ENCODE assay signal across 12 cellular contexts in genomic region chr5:144335561-144335960, GRCh38.
A peak's percentile ranks its signal among the peaks of the same experiment; 100 is the strongest.
DNase-seq lines count a peak whose midpoint lies in the region; ATAC-seq and TF ChIP-seq lines count a peak whose summit lies in the region.
"Had no signal": no experiment of that assay in that cellular context is flagged by ENCODE, and none has a peak within 500 bp of the region (broad histone marks: within the 10 kb centered on the region; RNA-seq: fewer than 3 reads in every experiment).

No MANE protein-coding gene starts in this region.

- no peak overlapping the region for H3K4me3 ChIP-seq in aorta (ENCODE audit: low read length in 2 of 2)
- H3K4me3 ChIP-seq: right lobe of liver had no signal

- no peak overlapping the region for H3K27ac ChIP-seq in aorta (ENCODE audit: low read depth in 1 of 2, low read length in 2 of 2)
- H3K27ac ChIP-seq: right lobe of liver had no signal

- H3K27me3 Mint-ChIP-seq in immature natural killer cell (ENCODE audit: low read depth in 3 of 3) = peaks cover 0 to 8% (median 0%) of the 10 kb centered on the region in 3 donors

- no peaks in the 10 kb centered on the region for H3K36me3 ChIP-seq in aorta (ENCODE audit: control insufficient read depth in 1 of 2, insufficient read depth in 2 of 2, low read length in 1 of 2)
- H3K36me3 ChIP-seq: right lobe of liver had no signal

- no peaks in the 10 kb centered on the region for H3K27me3 ChIP-seq in aorta (ENCODE audit: control insufficient read depth in 1 of 2, insufficient read depth in 2 of 2, low read length in 1 of 2)
- H3K27me3 ChIP-seq: right lobe of liver had no signal

- no peaks in the 10 kb centered on the region for H3K9me3 Mint-ChIP-seq in immature natural killer cell

- ATAC-seq in GM19468 (IDR thresholded peaks at IDR 0.05; ENCODE audit: extremely low read depth, unreplicated experiment) (peak; percentile 66), HG03095 (IDR thresholded peaks at IDR 0.05; ENCODE audit: unreplicated experiment) (peak; percentile 69), aorta (ENCODE audit: low FRiP score) (no peak)
- ATAC-seq: activated CD4-positive, alpha-beta T cell treated with anti-CD3 and anti-CD28 coated beads for 36 hours; right lobe of liver had no signal

- H3K4me3 Mint-ChIP-seq in immature natural killer cell = no peak overlapping the region
- H3K4me3 Mint-ChIP-seq: activated CD4-positive, alpha-beta T cell treated with anti-CD3 and anti-CD28 coated beads for 36 hours had no signal

- H3K27ac Mint-ChIP-seq in immature natural killer cell = no peak overlapping the region
- H3K27ac Mint-ChIP-seq: activated CD4-positive, alpha-beta T cell treated with anti-CD3 and anti-CD28 coated beads for 36 hours had no signal

- H3K4me1 ChIP-seq in aorta (ENCODE audit: control insufficient read depth in 1 of 2, insufficient read depth in 2 of 2, low read length in 2 of 2) = no peaks in the 10 kb centered on the region
- H3K4me1 ChIP-seq: right lobe of liver had no signal

- no peak for TF ChIP-seq CTCF in GM20000 (IDR thresholded peaks at IDR 0.05; ENCODE audit: extremely low read depth, missing control alignments)

- intact Hi-C loops in aorta (cut with DNase I) = no loop called here

- no peaks in the 10 kb centered on the region for H3K4me1 Mint-ChIP-seq in immature natural killer cell
- H3K4me1 Mint-ChIP-seq: activated CD4-positive, alpha-beta T cell treated with anti-CD3 and anti-CD28 coated beads for 36 hours had no signal

- H3K36me3 Mint-ChIP-seq in immature natural killer cell = no peaks in the 10 kb centered on the region

- 92 to 93% methylated on average over 1 of the region's 1 CpG for WGBS in aorta, 2 donors

- peaks cover 2% of the 10 kb centered on the region for H3K9me3 ChIP-seq in aorta (ENCODE audit: control insufficient read depth, low read length)
- H3K9me3 ChIP-seq: right lobe of liver had no signal

- DNase-seq in DMS53 treated with DMSO at 0.1 percent for 48 hours (lab: John Stamatoyannopoulos, UW; ENCODE audit: unreplicated experiment) (peak; percentile 90), NCI-H2081 treated with DMSO at 0.1 percent for 48 hours (lab: John Stamatoyannopoulos, UW) (peak; percentile 79), aorta (no peak), immature natural killer cell (no peak), NCI-H524 (lab: John Stamatoyannopoulos, UW) (no peak), GM20000 (ENCODE audit: low spot score) (no peak)
- DNase-seq: activated CD4-positive, alpha-beta T cell treated with anti-CD3 and anti-CD28 coated beads for 36 hours; activated effector memory CD4-positive, alpha-beta T cell treated with Interleukin-2 at 50 U/mL for 16 hours; NCI-H82; right lobe of liver had no signal

Comparison
In these comparisons a context has a peak if more than half of its experiments do, and no peak if none do; other contexts are left out.
1. DNase-seq: peak in DMS53 treated with DMSO at 0.1 percent for 48 hours (single experiment) and NCI-H2081 treated with DMSO at 0.1 percent for 48 hours (single experiment); none in aorta (0 of 2), immature natural killer cell (0 of 3), NCI-H524 (0 of 2) and GM20000 (single experiment).